ENCODE assay signal across 31 cellular contexts in the genomic region with DNA sequence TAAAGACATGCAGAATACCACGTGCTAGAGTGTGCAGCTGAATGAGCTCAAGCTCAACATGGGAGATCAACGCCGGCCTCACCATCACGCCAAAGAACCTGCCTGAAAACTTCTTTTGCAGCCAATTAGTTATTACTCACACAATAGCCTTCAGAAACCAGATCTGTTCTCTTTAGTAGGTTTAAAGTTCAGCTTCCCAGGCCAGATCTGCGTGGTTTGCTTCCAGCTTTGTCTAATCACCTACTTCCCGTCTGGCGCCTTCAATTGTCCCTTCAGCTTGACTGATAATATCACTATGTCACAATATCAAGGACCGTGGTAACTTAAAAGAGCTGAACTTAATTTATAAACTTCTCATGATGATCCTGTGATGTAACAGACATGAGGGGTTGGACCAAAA.
"Had no signal": no experiment of that assay in that cellular context is flagged by ENCODE, and none has a peak within 500 bp of the region (broad histone marks: within the 10 kb centered on the region; RNA-seq: fewer than 3 reads in every experiment).

No MANE protein-coding gene starts in this region.

- H3K27ac ChIP-seq: ascending aorta, cardiac muscle cell, colonic mucosa, gastrocnemius medialis, left ventricle myocardium inferior, neutrophil, skin epidermis, stomach, thyroid gland, upper lobe of left lung had no signal

- H3K36me3 ChIP-seq: ascending aorta, cardiac muscle cell, colonic mucosa, gastrocnemius medialis, left ventricle myocardium inferior, neutrophil, stomach, thyroid gland, upper lobe of left lung had no signal

- H3K4me1 Mint-ChIP-seq: activated naive CD8-positive, alpha-beta T cell treated with anti-CD3 and anti-CD28 coated beads for 36 hours; brain; mesothelial cell of epicardium; naive B cell; stimulated activated memory B cell treated with anti-CD40 and anti-IgM and Interleukin-4, amounts not matched to agents 10 μg/mL and 1 μg/mL and 100 μg/mL, for 72 hours had no signal

- H3K9me3 ChIP-seq: colonic mucosa, thyroid gland had no signal

- H3K4me3 ChIP-seq: ascending aorta, cardiac muscle cell, colonic mucosa, gastrocnemius medialis, left ventricle myocardium inferior, skin epidermis, stomach, thyroid gland, upper lobe of left lung had no signal

- H3K36me3 Mint-ChIP-seq: activated naive CD8-positive, alpha-beta T cell treated with anti-CD3 and anti-CD28 coated beads for 36 hours; brain; mesothelial cell of epicardium; naive B cell had no signal

- ATAC-seq: gastrocnemius medialis; sciatic nerve; stimulated activated memory B cell treated with anti-CD40 and anti-IgM and Interleukin-4, amounts not matched to agents 10 μg/mL and 1 μg/mL and 100 μg/mL, for 72 hours had no signal

- H3K4me3 Mint-ChIP-seq: activated naive CD4-positive, alpha-beta T cell treated with anti-CD3 and anti-CD28 coated beads for 36 hours; activated naive CD8-positive, alpha-beta T cell treated with anti-CD3 and anti-CD28 coated beads for 36 hours; activated T-helper 1 cell treated with anti-CD3 and anti-CD28 coated beads, Interleukin-12 subunit alpha, Interleukin-12 subunit beta, Interleukin-2, Interleukin-4 antibody, amounts not matched to agents 30 ng/mL and 10 ng/mL and 1 ng/mL, durations not matched to agents 14 hours and 24 hours and 36 hours; brain; mesothelial cell of epicardium; naive B cell; nephron progenitor cell; stimulated activated memory B cell treated with anti-CD40 and anti-IgM and Interleukin-4, amounts not matched to agents 10 μg/mL and 1 μg/mL and 100 μg/mL, for 72 hours had no signal

- H3K27ac Mint-ChIP-seq: activated naive CD4-positive, alpha-beta T cell treated with anti-CD3 and anti-CD28 coated beads for 36 hours; activated naive CD8-positive, alpha-beta T cell treated with anti-CD3 and anti-CD28 coated beads for 36 hours; activated T-helper 1 cell treated with anti-CD3 and anti-CD28 coated beads, Interleukin-12 subunit alpha, Interleukin-12 subunit beta, Interleukin-2, Interleukin-4 antibody, amounts not matched to agents 30 ng/mL and 10 ng/mL and 1 ng/mL, durations not matched to agents 14 hours and 24 hours and 36 hours; brain; mesothelial cell of epicardium; naive B cell; nephron progenitor cell; stimulated activated memory B cell treated with anti-CD40 and anti-IgM and Interleukin-4, amounts not matched to agents 10 μg/mL and 1 μg/mL and 100 μg/mL, for 72 hours had no signal

- H3K27me3 ChIP-seq: ascending aorta, cardiac muscle cell, colonic mucosa, neutrophil, stomach, thyroid gland, upper lobe of left lung had no signal

- H3K4me1 ChIP-seq: ascending aorta, colonic mucosa, gastrocnemius medialis, left ventricle myocardium inferior, thyroid gland, upper lobe of left lung had no signal

- H3K27me3 Mint-ChIP-seq: activated naive CD8-positive, alpha-beta T cell treated with anti-CD3 and anti-CD28 coated beads for 36 hours; naive B cell; stimulated activated memory B cell treated with anti-CD40 and anti-IgM and Interleukin-4, amounts not matched to agents 10 μg/mL and 1 μg/mL and 100 μg/mL, for 72 hours had no signal

- DNase-seq: activated CD4-positive, alpha-beta T cell treated with anti-CD3 and anti-CD28 coated beads for 4 hours; activated CD4-positive, alpha-beta T cell treated with anti-CD3 and anti-CD28 coated beads, Interleukin-2, amount 50 U/mL, for 4 hours; activated CD4-positive, CD25-positive, alpha-beta regulatory T cell; activated CD8-positive, alpha-beta memory T cell treated with anti-CD3 and anti-CD28 coated beads, Interleukin-2, amount 50 U/mL, for 4 hours; activated effector memory CD4-positive, alpha-beta T cell treated with anti-CD3 and anti-CD28 coated beads, Interleukin-2, amount 50 U/mL, for 16 hours; activated naive CD4-positive, alpha-beta T cell treated with anti-CD3 and anti-CD28 coated beads for 36 hours; activated naive CD8-positive, alpha-beta T cell treated with anti-CD3 and anti-CD28 coated beads for 36 hours; activated T-cell treated with anti-CD3 and anti-CD28 coated beads, Interleukin-2, amount 50 U/mL, for 1 hour; cerebellar nuclear complex; colonic mucosa; effector CD8-positive, alpha-beta T cell; gastrocnemius medialis; glutamatergic neuron; left ventricle myocardium inferior; naive B cell; nephron progenitor cell; stimulated activated CD4-positive, alpha-beta T cell treated with anti-CD3 and anti-CD28 coated beads, Interleukin-4, amount 100 ng/mL, for 4 hours; stimulated activated CD8-positive, alpha-beta memory T cell treated with anti-CD3 and anti-CD28 coated beads, Interleukin-4, amount 100 ng/mL, for 48 hours; stomach; T-helper 2 cell; thyroid gland; upper lobe of left lung had no signal
